Comparison of ENCODE assay signal across 39 cellular contexts in genomic region chr7:78213402-78213801, GRCh38.
"Had no signal": no experiment of that assay in that cellular context is flagged by ENCODE, and none has a peak within 500 bp of the region (broad histone marks: within the 10 kb centered on the region; RNA-seq: fewer than 3 reads in every experiment).

No MANE protein-coding gene starts in this region.

- H3K4me1 ChIP-seq: adrenal gland, ascending aorta, body of pancreas, breast epithelium had no signal

- H3K36me3 ChIP-seq: adrenal gland, ascending aorta, brain microvascular endothelial cell, breast epithelium, cardiac muscle cell had no signal

- H3K4me1 Mint-ChIP-seq: activated naive CD4-positive, alpha-beta T cell treated with anti-CD3 and anti-CD28 coated beads, Interleukin-2, amount 10 ng/mL, durations not matched to agents 7 days and 5 days; activated naive CD4-positive, alpha-beta T cell treated with anti-CD3 and anti-CD28 coated beads, Interleukin-2, amount 50 U/mL, for 24 hours; activated naive CD8-positive, alpha-beta T cell treated with anti-CD3 and anti-CD28 coated beads for 36 hours; activated naive CD8-positive, alpha-beta T cell treated with anti-CD3 and anti-CD28 coated beads, Interleukin-2, amount 10 ng/mL, durations not matched to agents 7 days and 5 days; activated naive CD8-positive, alpha-beta T cell treated with anti-CD3 and anti-CD28 coated beads, Interleukin-2, amount 50 U/mL, for 24 hours; activated T-helper 17 cell treated with anti-CD3 and anti-CD28 coated beads, Interleukin-2, amount 50 U/mL, for 72 hours; brain; central memory CD8-positive, alpha-beta T cell had no signal

- H3K27me3 ChIP-seq: adrenal gland, ascending aorta, body of pancreas, brain microvascular endothelial cell, breast epithelium, cardiac muscle cell had no signal

- H3K36me3 Mint-ChIP-seq: activated naive CD4-positive, alpha-beta T cell treated with anti-CD3 and anti-CD28 coated beads, Interleukin-2, amount 10 ng/mL, durations not matched to agents 7 days and 5 days; activated naive CD4-positive, alpha-beta T cell treated with anti-CD3 and anti-CD28 coated beads, Interleukin-2, amount 50 U/mL, for 72 hours; activated naive CD8-positive, alpha-beta T cell; activated naive CD8-positive, alpha-beta T cell treated with anti-CD3 and anti-CD28 coated beads for 36 hours; activated naive CD8-positive, alpha-beta T cell treated with anti-CD3 and anti-CD28 coated beads, Interleukin-2, amount 10 ng/mL, durations not matched to agents 7 days and 5 days had no signal

- FAIRE-seq: astrocyte had no signal

- H3K9me3 ChIP-seq: adrenal gland, ascending aorta, body of pancreas, breast epithelium had no signal

- H3K4me3 Mint-ChIP-seq: activated naive CD4-positive, alpha-beta T cell treated with anti-CD3 and anti-CD28 coated beads for 36 hours; activated naive CD4-positive, alpha-beta T cell treated with anti-CD3 and anti-CD28 coated beads, Interleukin-2, amount 10 ng/mL, durations not matched to agents 7 days and 5 days; activated naive CD4-positive, alpha-beta T cell treated with anti-CD3 and anti-CD28 coated beads, Interleukin-2, amount 50 U/mL, for 24 hours; activated naive CD8-positive, alpha-beta T cell; activated naive CD8-positive, alpha-beta T cell treated with anti-CD3 and anti-CD28 coated beads for 36 hours; activated naive CD8-positive, alpha-beta T cell treated with anti-CD3 and anti-CD28 coated beads, Interleukin-2, amount 10 ng/mL, durations not matched to agents 7 days and 5 days; activated naive CD8-positive, alpha-beta T cell treated with anti-CD3 and anti-CD28 coated beads, Interleukin-2, amount 50 U/mL, for 24 hours; activated T-cell treated with anti-CD3 and anti-CD28 coated beads, Interleukin-2, amount 50 U/mL, for 24 hours; activated T-cell treated with anti-CD3 and anti-CD28 coated beads, Interleukin-2, amount 50 U/mL, for 4 hours; activated T-cell treated with anti-CD3 and anti-CD28 coated beads, Interleukin-2, amount 50 U/mL, for 72 hours; activated T-helper 1 cell treated with anti-CD3 and anti-CD28 coated beads, Interleukin-12 subunit alpha, Interleukin-12 subunit beta, Interleukin-2, Interleukin-4 antibody, amounts not matched to agents 30 ng/mL and 10 ng/mL and 1 ng/mL, durations not matched to agents 14 hours and 24 hours and 36 hours; activated T-helper 17 cell treated with anti-CD3 and anti-CD28 coated beads, Interleukin-2, amount 50 U/mL, for 72 hours; brain; central memory CD8-positive, alpha-beta T cell had no signal

- H3K27ac ChIP-seq: adrenal gland, ascending aorta, body of pancreas, brain microvascular endothelial cell, breast epithelium, cardiac muscle cell had no signal

- H3K27me3 Mint-ChIP-seq: activated naive CD4-positive, alpha-beta T cell treated with anti-CD3 and anti-CD28 coated beads, Interleukin-2, amount 10 ng/mL, durations not matched to agents 7 days and 5 days; activated naive CD4-positive, alpha-beta T cell treated with anti-CD3 and anti-CD28 coated beads, Interleukin-2, amount 50 U/mL, for 24 hours; activated naive CD8-positive, alpha-beta T cell treated with anti-CD3 and anti-CD28 coated beads for 36 hours; activated naive CD8-positive, alpha-beta T cell treated with anti-CD3 and anti-CD28 coated beads, Interleukin-2, amount 10 ng/mL, durations not matched to agents 7 days and 5 days; activated T-cell treated with anti-CD3 and anti-CD28 coated beads, Interleukin-2, amount 50 U/mL, for 24 hours; brain; central memory CD8-positive, alpha-beta T cell had no signal

- H3K27ac Mint-ChIP-seq: activated naive CD4-positive, alpha-beta T cell treated with anti-CD3 and anti-CD28 coated beads for 36 hours; activated naive CD4-positive, alpha-beta T cell treated with anti-CD3 and anti-CD28 coated beads, Interleukin-2, amount 10 ng/mL, durations not matched to agents 7 days and 5 days; activated naive CD4-positive, alpha-beta T cell treated with anti-CD3 and anti-CD28 coated beads, Interleukin-2, amount 50 U/mL, for 24 hours; activated naive CD4-positive, alpha-beta T cell treated with anti-CD3 and anti-CD28 coated beads, Interleukin-2, amount 50 U/mL, for 72 hours; activated naive CD8-positive, alpha-beta T cell; activated naive CD8-positive, alpha-beta T cell treated with anti-CD3 and anti-CD28 coated beads for 36 hours; activated naive CD8-positive, alpha-beta T cell treated with anti-CD3 and anti-CD28 coated beads, Interleukin-2, amount 10 ng/mL, durations not matched to agents 7 days and 5 days; activated naive CD8-positive, alpha-beta T cell treated with anti-CD3 and anti-CD28 coated beads, Interleukin-2, amount 50 U/mL, for 24 hours; activated T-cell treated with anti-CD3 and anti-CD28 coated beads, Interleukin-2, amount 50 U/mL, for 24 hours; activated T-cell treated with anti-CD3 and anti-CD28 coated beads, Interleukin-2, amount 50 U/mL, for 72 hours; activated T-helper 1 cell treated with anti-CD3 and anti-CD28 coated beads, Interleukin-12 subunit alpha, Interleukin-12 subunit beta, Interleukin-2, Interleukin-4 antibody, amounts not matched to agents 30 ng/mL and 10 ng/mL and 1 ng/mL, durations not matched to agents 14 hours and 24 hours and 36 hours; activated T-helper 17 cell treated with anti-CD3 and anti-CD28 coated beads, Interleukin-2, amount 50 U/mL, for 72 hours; activated T-helper 2 cell treated with anti-CD3 and anti-CD28 coated beads, Interferon-gamma antibody, Interleukin-2, Interleukin-4, amounts not matched to agents 10 μg/mL and 5 μg/mL and 100 μg/mL, durations not matched to agents 14 hours and 24 hours and 36 hours; brain had no signal

- H3K4me3 ChIP-seq: adrenal gland, ascending aorta, body of pancreas, breast epithelium, cardiac muscle cell had no signal

- DNase-seq: activated effector memory CD4-positive, alpha-beta T cell treated with anti-CD3 and anti-CD28 coated beads, Interleukin-2, amount 50 U/mL, for 16 hours; activated effector memory CD4-positive, alpha-beta T cell treated with Interleukin-2 at 50 U/mL for 16 hours; activated gamma-delta T cell; activated gamma-delta T cell treated with Interleukin-2 at 50 U/mL for 16 hours; activated naive CD4-positive, alpha-beta T cell; activated naive CD4-positive, alpha-beta T cell treated with anti-CD3 and anti-CD28 coated beads for 36 hours; activated naive CD4-positive, alpha-beta T cell treated with anti-CD3 and anti-CD28 coated beads, Interleukin-2, amount 10 ng/mL, durations not matched to agents 7 days and 5 days; activated naive CD4-positive, alpha-beta T cell treated with anti-CD3 and anti-CD28 coated beads, Interleukin-2, amount 50 U/mL, for 16 hours; activated naive CD4-positive, alpha-beta T cell treated with Interleukin-2 at 50 U/mL for 16 hours; activated naive CD8-positive, alpha-beta T cell treated with anti-CD3 and anti-CD28 coated beads for 36 hours; activated naive CD8-positive, alpha-beta T cell treated with anti-CD3 and anti-CD28 coated beads, Interleukin-2, amount 10 ng/mL, durations not matched to agents 7 days and 5 days; activated naive CD8-positive, alpha-beta T cell treated with anti-CD3 and anti-CD28 coated beads, Interleukin-2, amount 50 U/mL, for 24 hours; activated T-cell treated with anti-CD3 and anti-CD28 coated beads, Interleukin-2, amount 50 U/mL, for 1 hour; activated T-cell treated with anti-CD3 and anti-CD28 coated beads, Interleukin-2, amount 50 U/mL, for 24 hours; activated T-cell treated with anti-CD3 and anti-CD28 coated beads, Interleukin-2, amount 50 U/mL, for 4 hours; activated T-cell treated with anti-CD3 and anti-CD28 coated beads, Interleukin-2, amount 50 U/mL, for 48 hours; activated T-cell treated with anti-CD3 and anti-CD28 coated beads, Interleukin-2, amount 50 U/mL, for 72 hours; adrenal gland; amniotic stem cell; amygdala; anterior cingulate cortex; aorta; brain microvascular endothelial cell; caudate nucleus; central memory CD4-positive, alpha-beta T cell; cerebellar nuclear complex had no signal

- H3K9me3 Mint-ChIP-seq: activated naive CD4-positive, alpha-beta T cell treated with anti-CD3 and anti-CD28 coated beads for 36 hours; activated naive CD4-positive, alpha-beta T cell treated with anti-CD3 and anti-CD28 coated beads, Interleukin-2, amount 50 U/mL, for 24 hours; activated naive CD8-positive, alpha-beta T cell treated with anti-CD3 and anti-CD28 coated beads, Interleukin-2, amount 10 ng/mL, durations not matched to agents 7 days and 5 days; activated T-cell treated with anti-CD3 and anti-CD28 coated beads, Interleukin-2, amount 50 U/mL, for 24 hours; activated T-helper 1 cell treated with anti-CD3 and anti-CD28 coated beads, Interleukin-12 subunit alpha, Interleukin-12 subunit beta, Interleukin-2, Interleukin-4 antibody, amounts not matched to agents 30 ng/mL and 10 ng/mL and 1 ng/mL, durations not matched to agents 14 hours and 24 hours and 36 hours; activated T-helper 17 cell treated with anti-CD3 and anti-CD28 coated beads, Interleukin-2, amount 50 U/mL, for 72 hours; activated T-helper 2 cell treated with anti-CD3 and anti-CD28 coated beads, Interferon-gamma antibody, Interleukin-2, Interleukin-4, amounts not matched to agents 10 μg/mL and 5 μg/mL and 100 μg/mL, durations not matched to agents 14 hours and 24 hours and 36 hours had no signal
